ENCODE assay signal across 3 cellular contexts in the genomic region with DNA sequence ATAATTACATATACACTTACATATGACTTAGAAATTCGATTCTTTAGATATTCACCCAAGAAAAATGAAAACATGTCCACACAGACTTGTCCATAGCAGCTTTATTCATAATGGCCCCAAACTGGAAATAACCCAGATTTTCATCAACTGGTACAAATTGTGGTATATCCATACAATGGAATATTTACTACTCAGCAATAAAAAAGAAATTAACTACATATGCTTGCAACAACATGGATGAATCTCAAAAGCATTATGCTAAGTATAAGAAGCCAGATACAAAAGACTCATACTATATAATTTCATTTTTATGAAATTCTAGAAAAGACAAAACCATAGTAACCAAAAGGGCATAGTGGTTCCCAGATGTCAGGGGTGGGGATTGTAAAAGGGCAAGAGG.
TF ChIP-seq lines count a peak whose summit lies in the region.

No MANE protein-coding gene starts in this region.

TF ChIP-seq in HepG2, 621 proteins besides CTCF, POLR2A, EP300 and RAD21:
- no peak for TF ChIP-seq FLYWCH1 (CRISPR knock-in tag; IDR thresholded peaks at IDR 0.05)
- TF ChIP-seq MAFK (conservative IDR thresholded peaks at IDR 0.05 in 1 of 2, IDR thresholded peaks at IDR 0.05 in 1 of 2; ENCODE audit: low read length in 2 of 2) = peak; percentile 12 to 59; a peak in 2 of 4 replicates
- TF ChIP-seq MAFF (IDR thresholded peaks at IDR 0.05; ENCODE audit: low read depth, low read length) = peak; percentile 37; the same call in 1 of the 2 replicates
- no peak for TF ChIP-seq MBNL3 (CRISPR knock-in tag; conservative IDR thresholded peaks at IDR 0.05)
- TF ChIP-seq ZNF672 (CRISPR knock-in tag; IDR thresholded peaks at IDR 0.05) = no peak
- TF ChIP-seq SP4 (CRISPR knock-in tag; IDR thresholded peaks at IDR 0.05) = no peak
- TF ChIP-seq HNRNPUL1 (IDR thresholded peaks at IDR 0.05; ENCODE audit: low read depth, low read length) = no peak
- TF ChIP-seq, protein P1, sequence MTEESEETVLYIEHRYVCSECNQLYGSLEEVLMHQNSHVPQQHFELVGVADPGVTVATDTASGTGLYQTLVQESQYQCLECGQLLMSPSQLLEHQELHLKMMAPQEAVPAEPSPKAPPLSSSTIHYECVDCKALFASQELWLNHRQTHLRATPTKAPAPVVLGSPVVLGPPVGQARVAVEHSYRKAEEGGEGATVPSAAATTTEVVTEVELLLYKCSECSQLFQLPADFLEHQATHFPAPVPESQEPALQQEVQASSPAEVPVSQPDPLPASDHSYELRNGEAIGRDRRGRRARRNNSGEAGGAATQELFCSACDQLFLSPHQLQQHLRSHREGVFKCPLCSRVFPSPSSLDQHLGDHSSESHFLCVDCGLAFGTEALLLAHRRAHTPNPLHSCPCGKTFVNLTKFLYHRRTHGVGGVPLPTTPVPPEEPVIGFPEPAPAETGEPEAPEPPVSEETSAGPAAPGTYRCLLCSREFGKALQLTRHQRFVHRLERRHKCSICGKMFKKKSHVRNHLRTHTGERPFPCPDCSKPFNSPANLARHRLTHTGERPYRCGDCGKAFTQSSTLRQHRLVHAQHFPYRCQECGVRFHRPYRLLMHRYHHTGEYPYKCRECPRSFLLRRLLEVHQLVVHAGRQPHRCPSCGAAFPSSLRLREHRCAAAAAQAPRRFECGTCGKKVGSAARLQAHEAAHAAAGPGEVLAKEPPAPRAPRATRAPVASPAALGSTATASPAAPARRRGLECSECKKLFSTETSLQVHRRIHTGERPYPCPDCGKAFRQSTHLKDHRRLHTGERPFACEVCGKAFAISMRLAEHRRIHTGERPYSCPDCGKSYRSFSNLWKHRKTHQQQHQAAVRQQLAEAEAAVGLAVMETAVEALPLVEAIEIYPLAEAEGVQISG (CRISPR knock-in tag; IDR thresholded peaks at IDR 0.05) = no peak
- TF ChIP-seq ZNF317 (CRISPR knock-in tag; IDR thresholded peaks at IDR 0.05) = no peak
- TF ChIP-seq, protein P2, sequence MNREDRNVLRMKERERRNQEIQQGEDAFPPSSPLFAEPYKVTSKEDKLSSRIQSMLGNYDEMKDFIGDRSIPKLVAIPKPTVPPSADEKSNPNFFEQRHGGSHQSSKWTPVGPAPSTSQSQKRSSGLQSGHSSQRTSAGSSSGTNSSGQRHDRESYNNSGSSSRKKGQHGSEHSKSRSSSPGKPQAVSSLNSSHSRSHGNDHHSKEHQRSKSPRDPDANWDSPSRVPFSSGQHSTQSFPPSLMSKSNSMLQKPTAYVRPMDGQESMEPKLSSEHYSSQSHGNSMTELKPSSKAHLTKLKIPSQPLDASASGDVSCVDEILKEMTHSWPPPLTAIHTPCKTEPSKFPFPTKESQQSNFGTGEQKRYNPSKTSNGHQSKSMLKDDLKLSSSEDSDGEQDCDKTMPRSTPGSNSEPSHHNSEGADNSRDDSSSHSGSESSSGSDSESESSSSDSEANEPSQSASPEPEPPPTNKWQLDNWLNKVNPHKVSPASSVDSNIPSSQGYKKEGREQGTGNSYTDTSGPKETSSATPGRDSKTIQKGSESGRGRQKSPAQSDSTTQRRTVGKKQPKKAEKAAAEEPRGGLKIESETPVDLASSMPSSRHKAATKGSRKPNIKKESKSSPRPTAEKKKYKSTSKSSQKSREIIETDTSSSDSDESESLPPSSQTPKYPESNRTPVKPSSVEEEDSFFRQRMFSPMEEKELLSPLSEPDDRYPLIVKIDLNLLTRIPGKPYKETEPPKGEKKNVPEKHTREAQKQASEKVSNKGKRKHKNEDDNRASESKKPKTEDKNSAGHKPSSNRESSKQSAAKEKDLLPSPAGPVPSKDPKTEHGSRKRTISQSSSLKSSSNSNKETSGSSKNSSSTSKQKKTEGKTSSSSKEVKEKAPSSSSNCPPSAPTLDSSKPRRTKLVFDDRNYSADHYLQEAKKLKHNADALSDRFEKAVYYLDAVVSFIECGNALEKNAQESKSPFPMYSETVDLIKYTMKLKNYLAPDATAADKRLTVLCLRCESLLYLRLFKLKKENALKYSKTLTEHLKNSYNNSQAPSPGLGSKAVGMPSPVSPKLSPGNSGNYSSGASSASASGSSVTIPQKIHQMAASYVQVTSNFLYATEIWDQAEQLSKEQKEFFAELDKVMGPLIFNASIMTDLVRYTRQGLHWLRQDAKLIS (CRISPR knock-in tag; IDR thresholded peaks at IDR 0.05) = no peak
- TF ChIP-seq NRL (CRISPR knock-in tag; IDR thresholded peaks at IDR 0.05; ENCODE audit: borderline replicate concordance) = no peak

TF ChIP-seq in A549, 52 proteins besides CTCF, POLR2A, EP300 and RAD21:
- TF ChIP-seq MAFK (IDR thresholded peaks at IDR 0.05; ENCODE audit: partially characterized antibody) (peak; percentile 55), KDM5A (IDR thresholded peaks at IDR 0.05) (no peak)

TF ChIP-seq in K562, 482 proteins besides CTCF, POLR2A, EP300 and RAD21:
- TF ChIP-seq HNRNPK (IDR thresholded peaks at IDR 0.05; ENCODE audit: low read depth, low read length, poor library complexity, severe bottlenecking) = no peak
- TF ChIP-seq ZNF316 (IDR thresholded peaks at IDR 0.05) = peak; percentile 66
- TF ChIP-seq C11orf30 (IDR thresholded peaks at IDR 0.05; ENCODE audit: low read depth) = peak; percentile 29; the same call in 1 of the 2 replicates
- no peak for TF ChIP-seq U2AF1 (optimal IDR thresholded peaks at IDR 0.05; ENCODE audit: low read depth, low read length)
- TF ChIP-seq ZNF280A (IDR thresholded peaks at IDR 0.05; ENCODE audit: low read depth, partially characterized antibody) = no peak
- TF ChIP-seq NELFE (IDR thresholded peaks at IDR 0.05; ENCODE audit: insufficient read depth, insufficient read length) = no peak
- no peak for TF ChIP-seq HDAC2 (IDR thresholded peaks at IDR 0.05)
